8 cellular contexts compared by ENCODE assay signal in genomic region chr15:64842099-64842940, GRCh38. TPM values are rescaled to one million over a fixed set of nuclear protein-coding genes. Genes with fewer than 3 reads are reported as not detected.
DNase-seq lines count a peak whose midpoint lies in the region; ATAC-seq and TF ChIP-seq lines count a peak whose summit lies in the region.

No MANE protein-coding gene starts in this region.

- H2BK120ac ChIP-seq in mesenchymal stem cell (ENCODE audit: low read depth, low read length): peak overlapping the region; percentile 69

- H3K27me3 ChIP-seq in PC-3 (ENCODE audit: low read length) (no peaks in the 10 kb centered on the region), mesenchymal stem cell (ENCODE audit: control insufficient read depth in 1 of 2, insufficient read depth in 1 of 2, low read length in 2 of 2) (no peaks in the 10 kb centered on the region)

- H3K4me3 ChIP-seq in PC-3 (ENCODE audit: low read length): peak overlapping the region; percentile 85
- H3K4me3 ChIP-seq in mesenchymal stem cell (ENCODE audit: insufficient read depth in 1 of 2, low read depth in 1 of 2, low read length in 2 of 2): peak overlapping the region; percentile 92 to 99
- H3K4me3 ChIP-seq in urinary bladder (ENCODE audit: low read depth, low read length): peak overlapping the region; percentile 89

- H2AK5ac ChIP-seq in mesenchymal stem cell (ENCODE audit: low read length, severe bottlenecking): no peak overlapping the region

- H3K36me3 ChIP-seq in PC-3 (ENCODE audit: low read depth, low read length) (no peaks in the 10 kb centered on the region), mesenchymal stem cell (ENCODE audit: control insufficient read depth in 1 of 2, insufficient read depth in 2 of 2, low read depth in 1 of 2, low read length in 2 of 2) (peaks cover 0 to 6% of the 10 kb centered on the region in 2 experiments), urinary bladder (ENCODE audit: insufficient read depth) (no peaks in the 10 kb centered on the region)

- peak overlapping the region; percentile 42 to 66 for H3K4ac ChIP-seq in mesenchymal stem cell (ENCODE audit: low read depth in 1 of 2, low read length in 2 of 2)

- H3K79me2 ChIP-seq in PC-3 (ENCODE audit: low read length): no peaks in the 10 kb centered on the region; the same call in 1 of the 2 replicates

- peak overlapping the region in 1 of 2 experiments; percentile 65 for H2BK12ac ChIP-seq in mesenchymal stem cell (ENCODE audit: low read length in 2 of 2)

- H2BK15ac ChIP-seq in mesenchymal stem cell (ENCODE audit: low read depth, poor library complexity, severe bottlenecking): no peak overlapping the region

- 2% methylated on average over 25 of the region's 26 CpGs for WGBS in mesenchymal stem cell
- 6% methylated on average over 26 of the region's 26 CpGs for WGBS in urinary bladder

- H3K9me3 ChIP-seq in PC-3 (ENCODE audit: low read length): no peaks in the 10 kb centered on the region
- no peaks in the 10 kb centered on the region for H3K9me3 ChIP-seq in mesenchymal stem cell (ENCODE audit: control insufficient read depth, low read length)

- intact Hi-C loops in PC-3 (cut with micrococcal nuclease): no loop called here

- no peak; the same call in 1 of the 2 replicates for ATAC-seq in PC-3

- TSS peak; percentile 78 for BruUV-seq in PC-3 (replicated peaks; lab: Mats Ljungman, UMichigan)

- H3K9me2 ChIP-seq in PC-3 (replicated peaks; ENCODE audit: low read length): no peaks in the 10 kb centered on the region

- H3K4me2 ChIP-seq in PC-3 (ENCODE audit: low read length): peak overlapping the region; percentile 93
- peak overlapping the region; percentile 77 for H3K4me2 ChIP-seq in mesenchymal stem cell (ENCODE audit: low read length, poor library complexity, severe bottlenecking)

- POLR2A ChIA-PET in PC-3 (lab: Charles Lee; ENCODE audit: unreplicated experiment): no interaction called here

- peak overlapping the region; percentile 88 for H4K91ac ChIP-seq in mesenchymal stem cell (ENCODE audit: low read length)

- no peaks in the 10 kb centered on the region for H3F3A ChIP-seq in PC-3 (ENCODE audit: low read length, unreplicated experiment)

- H3K27ac ChIP-seq in PC-3 (ENCODE audit: low read length) (no peak overlapping the region), cingulate gyrus (ENCODE audit: low read depth, low read length) (peak overlapping the region; percentile 91), mesenchymal stem cell (ENCODE audit: low read length, poor library complexity, severe bottlenecking) (peak overlapping the region; percentile 25), urinary bladder (ENCODE audit: low read depth) (peak overlapping the region; percentile 90)

- peak overlapping the region; percentile 86 to 90 for H3K18ac ChIP-seq in mesenchymal stem cell (ENCODE audit: low read depth in 1 of 2, low read length in 2 of 2)

- no peak overlapping the region for H4K8ac ChIP-seq in mesenchymal stem cell (ENCODE audit: low read length)

- H3K4me1 ChIP-seq in PC-3 (ENCODE audit: insufficient read depth, low read length) (peaks cover 13% of the 10 kb centered on the region; the same call in 1 of the 2 replicates), mesenchymal stem cell (ENCODE audit: control insufficient read depth, insufficient read depth, low read depth, low read length) (peaks cover 40% of the 10 kb centered on the region), urinary bladder (ENCODE audit: insufficient read depth) (peaks cover 4% of the 10 kb centered on the region)

- CTCF ChIA-PET in PC-3 (lab: Charles Lee): no interaction called here

- peak overlapping the region; percentile 69 for H3K9ac ChIP-seq in PC-3 (ENCODE audit: low read length)
- H3K9ac ChIP-seq in mesenchymal stem cell (ENCODE audit: low read length): peak overlapping the region; percentile 95

- DNase-seq in DMS53 (lab: John Stamatoyannopoulos, UW) (peak; percentile 50), DMS53 treated with DMSO at 0.1 percent for 48 hours (lab: John Stamatoyannopoulos, UW; ENCODE audit: unreplicated experiment) (no peak), PC-3 (peak; percentile 7), mesenchymal stem cell (peak; percentile 53), NCI-H524 treated with DMSO at 0.1 percent for 48 hours (lab: John Stamatoyannopoulos, UW) (no peak), LoVo (ENCODE audit: low spot score) (no peak)

- H3K79me1 ChIP-seq in mesenchymal stem cell (replicated peaks; ENCODE audit: low read length, poor library complexity, severe bottlenecking): peaks cover 14% of the 10 kb centered on the region

- H2AFZ ChIP-seq in PC-3 (ENCODE audit: low read length) (peak overlapping the region; percentile 86), mesenchymal stem cell (ENCODE audit: low read depth, low read length) (no peak overlapping the region)

- H4K20me1 ChIP-seq in PC-3 (ENCODE audit: low read length): no peaks in the 10 kb centered on the region

- peak overlapping the region in 1 of 2 experiments; percentile 37 for H3K23ac ChIP-seq in mesenchymal stem cell (ENCODE audit: low read length in 2 of 2)

- peak overlapping the region; percentile 72 to 82 for H3K14ac ChIP-seq in mesenchymal stem cell (ENCODE audit: low read length in 2 of 2)

- peak overlapping the region; percentile 22 for H2BK5ac ChIP-seq in mesenchymal stem cell (ENCODE audit: low read depth, low read length, poor library complexity, severe bottlenecking)

- TF ChIP-seq CTCF in PC-3 (conservative IDR thresholded peaks at IDR 0.05; ENCODE audit: low read depth, low read length): no peak

RNA-seq across cellular contexts. Expression of gene PLEKHO2, which starts 0.6 kb away (rescaled TPM):
- total RNA-seq in PC-3 (2014; rRNA removed) (3.7 and 4.3 TPM in 2 replicates), urinary bladder (25.6 TPM)
- polyA plus RNA-seq in mesenchymal stem cell (2013, experiment 1 of 2): 16.3 TPM
- 17.0 TPM for polyA plus RNA-seq in mesenchymal stem cell (2013, experiment 2 of 2)
- 40.2 TPM for polyA plus RNA-seq in urinary bladder

RNA-seq across cellular contexts. Expression of gene PIF1, which starts 16.9 kb away (rescaled TPM):
- total RNA-seq in PC-3 (2014; rRNA removed) (43.5 and 45.3 TPM in 2 replicates), urinary bladder (4.1 TPM)
- polyA plus RNA-seq in mesenchymal stem cell (2013, experiment 1 of 2): 0.94 TPM
- 1.0 TPM for polyA plus RNA-seq in mesenchymal stem cell (2013, experiment 2 of 2)
- polyA plus RNA-seq in urinary bladder: 3.1 TPM

Comparison
In these comparisons a context has a peak if more than half of its experiments do, and no peak if none do; other contexts are left out.
1. DNase-seq: peak in DMS53 (single experiment), PC-3 (single experiment) and mesenchymal stem cell (single experiment); none in DMS53 treated with DMSO at 0.1 percent for 48 hours (single experiment), NCI-H524 treated with DMSO at 0.1 percent for 48 hours (single experiment) and LoVo (single experiment).
2. Peak in every context shown above with its lines, with median percentiles within 50 percentile points of each other: H3K4me3 ChIP-seq.